Comparison of ENCODE assay signal across 18 cellular contexts in genomic region chr3:108013141-108014055, GRCh38.
A peak's percentile ranks its signal among the peaks of the same experiment; 100 is the strongest.
DNase-seq lines count a peak whose midpoint lies in the region; ATAC-seq and TF ChIP-seq lines count a peak whose summit lies in the region.
"Had no signal": no experiment of that assay in that cellular context is flagged by ENCODE, and none has a peak within 500 bp of the region (broad histone marks: within the 10 kb centered on the region; RNA-seq: fewer than 3 reads in every experiment).

No MANE protein-coding gene starts in this region.

- H3K27me3 ChIP-seq in esophagus muscularis mucosa = no peaks in the 10 kb centered on the region

- H3K4me3 ChIP-seq in esophagus muscularis mucosa = no peak overlapping the region
- H3K4me3 ChIP-seq: A549, GM12878, GM23248, HAP-1 had no signal

- no peak overlapping the region for H3K4me3 Mint-ChIP-seq in progenitor cell of endocrine pancreas (ENCODE audit: low read depth)
- H3K4me3 Mint-ChIP-seq: CD4-positive, alpha-beta T cell had no signal

- TF ChIP-seq EP300 in esophagus muscularis mucosa (IDR thresholded peaks at IDR 0.05) = no peak

- H3K27ac Mint-ChIP-seq in progenitor cell of endocrine pancreas = peak overlapping the region; percentile 81
- H3K27ac Mint-ChIP-seq: CD4-positive, alpha-beta T cell had no signal

- H3K9me3 ChIP-seq in esophagus muscularis mucosa = no peaks in the 10 kb centered on the region
- H3K9me3 ChIP-seq: A549, Caco-2, HAP-1 had no signal

- H3K9me3 Mint-ChIP-seq in progenitor cell of endocrine pancreas (ENCODE audit: low read depth) = peaks cover 4% of the 10 kb centered on the region
- H3K9me3 Mint-ChIP-seq: CD4-positive, alpha-beta T cell had no signal

- TF ChIP-seq CTCF in esophagus muscularis mucosa (IDR thresholded peaks at IDR 0.05) = no peak
- TF ChIP-seq CTCF in progenitor cell of endocrine pancreas (IDR thresholded peaks at IDR 0.05; ENCODE audit: unreplicated experiment) = no peak

- TF ChIP-seq POLR2A in esophagus muscularis mucosa (IDR thresholded peaks at IDR 0.05; ENCODE audit: low read depth) = no peak

- H3K4me1 Mint-ChIP-seq in progenitor cell of endocrine pancreas (ENCODE audit: low read depth) = peaks cover 29% of the 10 kb centered on the region

- intact Hi-C loops in esophagus muscularis mucosa (cut with DNase I) = no loop called here
- intact Hi-C loops in Right ventricle myocardium superior (cut with DNase I) = no loop called here

- H3K36me3 Mint-ChIP-seq in progenitor cell of endocrine pancreas (ENCODE audit: insufficient read depth) = no peaks in the 10 kb centered on the region

- H3K36me3 ChIP-seq in esophagus muscularis mucosa = no peaks in the 10 kb centered on the region
- H3K36me3 ChIP-seq: HAP-1 had no signal

- peaks cover 0 to 16% (median 13%) of the 10 kb centered on the region in 4 donors for H3K4me1 ChIP-seq in esophagus muscularis mucosa
- H3K4me1 ChIP-seq: A549, Caco-2 had no signal

- 55% methylated on average over 8 of the region's 8 CpGs for WGBS in esophagus muscularis mucosa

- peaks cover 16% of the 10 kb centered on the region for H3K27me3 Mint-ChIP-seq in progenitor cell of endocrine pancreas

- peak overlapping the region in 3 of 4 donors; percentile 1 to 25 (median 20) for H3K27ac ChIP-seq in esophagus muscularis mucosa (replicated peaks in 1 of 4)
- H3K27ac ChIP-seq: 22Rv1, A549, C4-2B, GM23248 had no signal

- DNase-seq in NCI-H82 (lab: John Stamatoyannopoulos, UW) (peak; percentile 83), NCI-H82 treated with DMSO at 0.1 percent for 48 hours (lab: John Stamatoyannopoulos, UW; ENCODE audit: unreplicated experiment) (no peak), esophagus muscularis mucosa (ENCODE audit: extremely low spot score) (no peak), progenitor cell of endocrine pancreas (ENCODE audit: low spot score, unreplicated experiment) (no peak), islet precursor cell (no peak), Right ventricle myocardium superior (no peak), DMS153 (lab: John Stamatoyannopoulos, UW) (no peak)
- DNase-seq: AML-193; Caco-2; CD4-positive, alpha-beta T cell; DMS79; GF-D8; GM23248 had no signal

- ATAC-seq in Right ventricle myocardium superior (ENCODE audit: poor library complexity) = no peak
- ATAC-seq: A549, GM12878 had no signal
